ENCODE assay signal across 29 cellular contexts in genomic region chr2:32227492-32227891, GRCh38. TPM values are rescaled to one million over a fixed set of nuclear protein-coding genes. Genes with fewer than 3 reads are reported as not detected.
"Had no signal": no experiment of that assay in that cellular context is flagged by ENCODE, and none has a peak within 500 bp of the region (broad histone marks: within the 10 kb centered on the region; RNA-seq: fewer than 3 reads in every experiment).

No MANE protein-coding gene starts in this region.

- H3K9ac ChIP-seq: parathyroid adenoma had no signal

- ATAC-seq: esophagus mucosa; gastroesophageal sphincter; left cardiac atrium; lower lobe of right lung; natural killer cell treated with Interleukin-12 subunit alpha and Interleukin-12 subunit beta and Interleukin-15 and Interleukin-18, amount 100 ng/mL, for 72 hours; psoas muscle; sciatic nerve; stimulated activated memory B cell treated with anti-CD40 and anti-IgM and Interleukin-4, amounts not matched to agents 10 μg/mL and 1 μg/mL and 100 μg/mL, for 72 hours had no signal

- H3K4me3 ChIP-seq: gastroesophageal sphincter, left ventricle myocardium inferior, lower lobe of right lung, psoas muscle, spleen, testis, tibial nerve had no signal

- H3K4me1 ChIP-seq: gastroesophageal sphincter, lower lobe of right lung, parathyroid adenoma, psoas muscle, spleen, testis, tibial nerve had no signal

- H3K79me2 ChIP-seq: parathyroid adenoma had no signal

- DNase-seq: cerebellar nuclear complex; effector CD4-positive, alpha-beta T cell; glutamatergic neuron; immature natural killer cell; left cardiac atrium; left ventricle myocardium inferior; lower lobe of right lung; midbrain; psoas muscle; retina; spleen; stimulated activated CD4-positive, alpha-beta T cell treated with anti-CD3 and anti-CD28 coated beads, Interleukin-15, amount 100 ng/mL, for 24 hours; stimulated activated CD4-positive, alpha-beta T cell treated with anti-CD3 and anti-CD28 coated beads, Interleukin-1b, Interleukin-23, amount 100 ng/mL, for 48 hours; stimulated activated CD4-positive, alpha-beta T cell treated with anti-CD3 and anti-CD28 coated beads, Interleukin-4, amount 100 ng/mL, for 24 hours; testis had no signal

- FAIRE-seq: colon, keratinocyte had no signal

- H3K27me3 ChIP-seq: gastroesophageal sphincter, spleen, testis, tibial nerve had no signal

- H3K4me3 Mint-ChIP-seq: immature natural killer cell; memory B cell; natural killer cell treated with Interleukin-12 subunit alpha and Interleukin-12 subunit beta and Interleukin-15 and Interleukin-18, amount 100 ng/mL, for 72 hours; stimulated activated memory B cell treated with anti-CD40 and anti-IgM and Interleukin-4, amounts not matched to agents 10 μg/mL and 1 μg/mL and 100 μg/mL, for 72 hours; stimulated activated naive CD8-positive, alpha-beta T cell treated with anti-CD3 and anti-CD28 coated beads, Interleukin-15, Interleukin-2, amounts not matched to agents 100 ng/mL and 50 ng/mL, for 24 hours had no signal

- H3K27ac ChIP-seq: gastroesophageal sphincter, left ventricle myocardium inferior, lower lobe of right lung, parathyroid adenoma, psoas muscle, spleen, testis, tibial nerve had no signal

- H3K27me3 Mint-ChIP-seq: memory B cell; natural killer cell treated with Interleukin-12 subunit alpha and Interleukin-12 subunit beta and Interleukin-15 and Interleukin-18, amount 100 ng/mL, for 72 hours; stimulated activated memory B cell treated with anti-CD40 and anti-IgM and Interleukin-4, amounts not matched to agents 10 μg/mL and 1 μg/mL and 100 μg/mL, for 72 hours; stimulated activated naive CD8-positive, alpha-beta T cell treated with anti-CD3 and anti-CD28 coated beads, Interleukin-15, Interleukin-2, amounts not matched to agents 100 ng/mL and 50 ng/mL, for 24 hours had no signal

- H3K27ac Mint-ChIP-seq: memory B cell; natural killer cell treated with Interleukin-12 subunit alpha and Interleukin-12 subunit beta and Interleukin-15 and Interleukin-18, amount 100 ng/mL, for 72 hours; stimulated activated memory B cell treated with anti-CD40 and anti-IgM and Interleukin-4, amounts not matched to agents 10 μg/mL and 1 μg/mL and 100 μg/mL, for 72 hours; stimulated activated naive CD8-positive, alpha-beta T cell treated with anti-CD3 and anti-CD28 coated beads, Interleukin-15, Interleukin-2, amounts not matched to agents 100 ng/mL and 50 ng/mL, for 24 hours had no signal

- H3K9me3 Mint-ChIP-seq: immature natural killer cell; memory B cell; natural killer cell treated with Interleukin-12 subunit alpha and Interleukin-12 subunit beta and Interleukin-15 and Interleukin-18, amount 100 ng/mL, for 72 hours; stimulated activated memory B cell treated with anti-CD40 and anti-IgM and Interleukin-4, amounts not matched to agents 10 μg/mL and 1 μg/mL and 100 μg/mL, for 72 hours; stimulated activated naive CD8-positive, alpha-beta T cell treated with anti-CD3 and anti-CD28 coated beads, Interleukin-15, Interleukin-2, amounts not matched to agents 100 ng/mL and 50 ng/mL, for 24 hours had no signal

- H3K9me3 ChIP-seq: gastroesophageal sphincter, left ventricle myocardium inferior, lower lobe of right lung, psoas muscle, spleen, testis, tibial nerve had no signal

- H2AFZ ChIP-seq: parathyroid adenoma had no signal

- H3K4me1 Mint-ChIP-seq: memory B cell; stimulated activated memory B cell treated with anti-CD40 and anti-IgM and Interleukin-4, amounts not matched to agents 10 μg/mL and 1 μg/mL and 100 μg/mL, for 72 hours had no signal

RNA-seq across cellular contexts. Expression of gene NLRC4, which starts 37.2 kb away (rescaled TPM):
- total RNA-seq: dermis microvascular lymphatic vessel endothelial cell; fibroblast of lung; fibroblast of villous mesenchyme; natural killer cell treated with Interleukin-12 subunit alpha and Interleukin-12 subunit beta and Interleukin-15 and Interleukin-18, amount 100 ng/mL, for 72 hours had no signal
- polyA plus RNA-seq: fibroblast of lung, keratinocyte had no signal
